In the genomic region with DNA sequence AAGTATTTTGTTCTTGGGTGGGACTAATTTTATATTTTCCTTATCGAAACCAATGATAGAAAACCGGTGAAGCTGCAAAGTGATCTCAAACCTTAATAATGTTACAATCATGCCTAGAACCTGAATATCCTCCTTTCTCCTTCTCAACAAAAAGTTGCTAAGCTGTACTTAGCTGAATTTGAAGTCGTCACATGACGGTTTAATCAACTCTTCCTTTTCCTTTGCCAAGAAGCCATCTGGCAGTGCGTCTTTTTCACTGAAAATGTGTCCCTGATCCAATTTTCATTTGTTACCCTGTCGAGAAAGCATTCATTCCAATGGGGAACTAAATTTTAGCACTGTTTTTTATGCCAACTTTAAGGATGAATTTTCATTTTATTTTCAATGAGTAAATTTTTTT, we compare ENCODE assay signal across 18 cellular contexts.
DNase-seq lines count a peak whose midpoint lies in the region; ATAC-seq, FAIRE-seq and TF ChIP-seq lines count a peak whose summit lies in the region.
"Had no signal": no experiment of that assay in that cellular context is flagged by ENCODE, and none has a peak within 500 bp of the region (broad histone marks: within the 10 kb centered on the region; RNA-seq: fewer than 3 reads in every experiment).

No MANE protein-coding gene starts in this region.

- intact Hi-C loops in activated T-helper 1 cell treated with anti-CD3 and anti-CD28 coated beads, Interleukin-12 subunit alpha, Interleukin-12 subunit beta, Interleukin-2, Interleukin-4 antibody, amounts not matched to agents 30 ng/mL and 10 ng/mL and 1 ng/mL, durations not matched to agents 14 hours and 24 hours and 36 hours (cut with micrococcal nuclease): no loop called here

- H3K9me3 ChIP-seq in A549: peaks cover 3% of the 10 kb centered on the region; the same call in 1 of the 3 replicates
- peaks cover 9% of the 10 kb centered on the region for H3K9me3 ChIP-seq in mesenchymal stem cell (ENCODE audit: control insufficient read depth, low read length)
- H3K9me3 ChIP-seq: SJCRH30 had no signal

- H4K8ac ChIP-seq in mesenchymal stem cell (ENCODE audit: low read length): no peak overlapping the region

- POLR2A ChIA-PET in A549 (lab: Yijun Ruan, JAX): no interaction called here

- no peaks in the 10 kb centered on the region for H3K4me1 Mint-ChIP-seq in activated T-helper 1 cell treated with anti-CD3 and anti-CD28 coated beads, Interleukin-12 subunit alpha, Interleukin-12 subunit beta, Interleukin-2, Interleukin-4 antibody, amounts not matched to agents 30 ng/mL and 10 ng/mL and 1 ng/mL, durations not matched to agents 14 hours and 24 hours and 36 hours (ENCODE audit: low read depth)

- no peaks in the 10 kb centered on the region for H3K27me3 Mint-ChIP-seq in activated T-helper 1 cell treated with anti-CD3 and anti-CD28 coated beads, Interleukin-12 subunit alpha, Interleukin-12 subunit beta, Interleukin-2, Interleukin-4 antibody, amounts not matched to agents 30 ng/mL and 10 ng/mL and 1 ng/mL, durations not matched to agents 14 hours and 24 hours and 36 hours (ENCODE audit: insufficient read depth)

- TF ChIP-seq RAD21 in A549 (conservative IDR thresholded peaks at IDR 0.05 in 1 of 2, IDR thresholded peaks at IDR 0.05 in 1 of 2): no peak

- no peak for TF ChIP-seq CTCF in A549 (IDR thresholded peaks at IDR 0.05)

- H3K4me2 ChIP-seq in A549 (0 out of 3 replicates have a peak overlapping the region, but pooled peaks have one; percentile 5), mesenchymal stem cell (ENCODE audit: low read length, poor library complexity, severe bottlenecking) (no peak overlapping the region)

- H3K9ac ChIP-seq in mesenchymal stem cell (ENCODE audit: low read length): peak overlapping the region; percentile 41

- no peak overlapping the region for H2BK5ac ChIP-seq in mesenchymal stem cell (ENCODE audit: low read depth, low read length, poor library complexity, severe bottlenecking)

- no peak for TF ChIP-seq POLR2A in A549 (IDR thresholded peaks at IDR 0.05; ENCODE audit: low read length)

- no peak for ATAC-seq in A549

- CTCF ChIA-PET in A549 (lab: Yijun Ruan, JAX): no interaction called here

- H3K4me3 ChIP-seq in A549 (no peak overlapping the region), mesenchymal stem cell (ENCODE audit: insufficient read depth in 1 of 2, low read depth in 1 of 2, low read length in 2 of 2) (peak overlapping the region in 1 of 2 experiments; percentile 27)
- H3K4me3 ChIP-seq: SJCRH30 had no signal

- no peak overlapping the region for H2BK15ac ChIP-seq in mesenchymal stem cell (ENCODE audit: low read depth, poor library complexity, severe bottlenecking)

- H4K91ac ChIP-seq in mesenchymal stem cell (ENCODE audit: low read length): no peak overlapping the region

- H3K4ac ChIP-seq in mesenchymal stem cell (ENCODE audit: low read depth in 1 of 2, low read length in 2 of 2): no peak overlapping the region

- no peaks in the 10 kb centered on the region for H3K36me3 Mint-ChIP-seq in activated T-helper 1 cell treated with anti-CD3 and anti-CD28 coated beads, Interleukin-12 subunit alpha, Interleukin-12 subunit beta, Interleukin-2, Interleukin-4 antibody, amounts not matched to agents 30 ng/mL and 10 ng/mL and 1 ng/mL, durations not matched to agents 14 hours and 24 hours and 36 hours (ENCODE audit: low read depth)

- H3K14ac ChIP-seq in mesenchymal stem cell (ENCODE audit: low read length in 2 of 2): no peak overlapping the region

- TF ChIP-seq EP300 in A549 (IDR thresholded peaks at IDR 0.05): no peak

- H3K9me3 Mint-ChIP-seq in activated T-helper 1 cell treated with anti-CD3 and anti-CD28 coated beads, Interleukin-12 subunit alpha, Interleukin-12 subunit beta, Interleukin-2, Interleukin-4 antibody, amounts not matched to agents 30 ng/mL and 10 ng/mL and 1 ng/mL, durations not matched to agents 14 hours and 24 hours and 36 hours: peaks cover 17% of the 10 kb centered on the region

- no peaks in the 10 kb centered on the region for H3K27me3 ChIP-seq in mesenchymal stem cell (ENCODE audit: control insufficient read depth in 1 of 2, insufficient read depth in 1 of 2, low read length in 2 of 2)
- H3K27me3 ChIP-seq: SJCRH30 had no signal

- H3K4me1 ChIP-seq in A549: peaks cover 13% of the 10 kb centered on the region
- no peaks in the 10 kb centered on the region for H3K4me1 ChIP-seq in mesenchymal stem cell (ENCODE audit: control insufficient read depth, insufficient read depth, low read depth, low read length)
- H3K4me1 ChIP-seq: SJCRH30 had no signal

- no peaks in the 10 kb centered on the region for H3K79me1 ChIP-seq in mesenchymal stem cell (replicated peaks; ENCODE audit: low read length, poor library complexity, severe bottlenecking)

- no peak overlapping the region for H2BK120ac ChIP-seq in mesenchymal stem cell (ENCODE audit: low read depth, low read length)

- FAIRE-seq in A549 (lab: Jason Lieb, UNC) (no peak), HTR-8/SVneo (lab: Jason Lieb, UNC) (no peak)
- FAIRE-seq: GM19239 had no signal

- H3K23ac ChIP-seq in mesenchymal stem cell (ENCODE audit: low read length in 2 of 2): no peak overlapping the region

- H2BK12ac ChIP-seq in mesenchymal stem cell (ENCODE audit: low read length in 2 of 2): no peak overlapping the region

- DNase-seq in A549 (ENCODE audit: low read depth in 1 of 2, low spot score in 1 of 2) (no peak), NCI-H446 (lab: John Stamatoyannopoulos, UW) (peak; percentile 14 to 54), cerebellar cortex (ENCODE audit: low spot score) (peak; percentile 4), mesenchymal stem cell (no peak), HTR-8/SVneo (ENCODE audit: insufficient read length, low spot score) (no peak)
- DNase-seq in activated naive CD4-positive, alpha-beta T cell treated with anti-CD3 and anti-CD28 coated beads, Interleukin-2, amount 50 U/mL, for 16 hours: no peak
- DNase-seq in activated CD4-positive, alpha-beta T cell treated with anti-CD3 and anti-CD28 coated beads for 48 hours: no peak
- no peak for DNase-seq in activated T-helper 1 cell treated with anti-CD3 and anti-CD28 coated beads, Interleukin-12 subunit alpha, Interleukin-12 subunit beta, Interleukin-2, Interleukin-4 antibody, amounts not matched to agents 30 ng/mL and 10 ng/mL and 1 ng/mL, durations not matched to agents 14 hours and 24 hours and 36 hours (ENCODE audit: low spot score)
- DNase-seq: ACHN, AML-193, COR-L47, H9, NCI-H1048, NCI-H1436 treated with DMSO at 0.1 percent for 48 hours, NCI-H2081, NCI-H526, SJCRH30 had no signal

- H2AK5ac ChIP-seq in mesenchymal stem cell (ENCODE audit: low read length, severe bottlenecking): no peak overlapping the region

- H3K4me3 Mint-ChIP-seq in activated T-helper 1 cell treated with anti-CD3 and anti-CD28 coated beads, Interleukin-12 subunit alpha, Interleukin-12 subunit beta, Interleukin-2, Interleukin-4 antibody, amounts not matched to agents 30 ng/mL and 10 ng/mL and 1 ng/mL, durations not matched to agents 14 hours and 24 hours and 36 hours: no peak overlapping the region
- H3K4me3 Mint-ChIP-seq: H9 had no signal

- no peak overlapping the region for H3K18ac ChIP-seq in mesenchymal stem cell (ENCODE audit: low read depth in 1 of 2, low read length in 2 of 2)

- 49% methylated on average over 6 of the region's 6 CpGs for WGBS in A549 (ENCODE audit: missing lambda C conversion rate)
- WGBS in mesenchymal stem cell: 90% methylated on average over 4 of the region's 6 CpGs

- no peaks in the 10 kb centered on the region for H3K36me3 ChIP-seq in mesenchymal stem cell (ENCODE audit: control insufficient read depth in 1 of 2, insufficient read depth in 2 of 2, low read depth in 1 of 2, low read length in 2 of 2)
- H3K36me3 ChIP-seq: SJCRH30 had no signal

- no peak overlapping the region for H3K27ac Mint-ChIP-seq in activated T-helper 1 cell treated with anti-CD3 and anti-CD28 coated beads, Interleukin-12 subunit alpha, Interleukin-12 subunit beta, Interleukin-2, Interleukin-4 antibody, amounts not matched to agents 30 ng/mL and 10 ng/mL and 1 ng/mL, durations not matched to agents 14 hours and 24 hours and 36 hours
- H3K27ac Mint-ChIP-seq: H9 had no signal

- H3K27ac ChIP-seq in A549 (no peak overlapping the region), mesenchymal stem cell (ENCODE audit: low read length, poor library complexity, severe bottlenecking) (no peak overlapping the region)
- H3K27ac ChIP-seq: SJCRH30 had no signal

- H2AFZ ChIP-seq in mesenchymal stem cell (ENCODE audit: low read depth, low read length): no peak overlapping the region

TF ChIP-seq in A549, 52 proteins besides CTCF, POLR2A, EP300 and RAD21:
- no peak for TF ChIP-seq FOSL2 (IDR thresholded peaks at IDR 0.05)
- no peak for TF ChIP-seq FOSL2 (CRISPR knock-in tag; IDR thresholded peaks at IDR 0.05)
- no peak for TF ChIP-seq KDM1A (IDR thresholded peaks at IDR 0.05; ENCODE audit: low read depth)
- TF ChIP-seq HOXB13 (CRISPR knock-in tag; IDR thresholded peaks at IDR 0.05; ENCODE audit: low read depth): no peak
- no peak for TF ChIP-seq ESRRA (IDR thresholded peaks at IDR 0.05; ENCODE audit: borderline replicate concordance, low read length)
- no peak for TF ChIP-seq EHF (CRISPR knock-in tag; IDR thresholded peaks at IDR 0.05)
- TF ChIP-seq ZC3H11A (IDR thresholded peaks at IDR 0.05): no peak
- no peak for TF ChIP-seq GATA3 (IDR thresholded peaks at IDR 0.05; ENCODE audit: borderline replicate concordance)
- TF ChIP-seq, protein P1, sequence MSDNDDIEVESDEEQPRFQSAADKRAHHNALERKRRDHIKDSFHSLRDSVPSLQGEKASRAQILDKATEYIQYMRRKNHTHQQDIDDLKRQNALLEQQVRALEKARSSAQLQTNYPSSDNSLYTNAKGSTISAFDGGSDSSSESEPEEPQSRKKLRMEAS (IDR thresholded peaks at IDR 0.05): no peak

Comparison
In these comparisons a context has a peak if more than half of its experiments do, and no peak if none do; other contexts are left out.
1. DNase-seq: peak in NCI-H446 (2 of 2) and cerebellar cortex (single experiment); none in A549 (0 of 2), mesenchymal stem cell (single experiment), activated naive CD4-positive, alpha-beta T cell treated with anti-CD3 and anti-CD28 coated beads, Interleukin-2, amount 50 U/mL, for 16 hours (single experiment), HTR-8/SVneo (single experiment), activated CD4-positive, alpha-beta T cell treated with anti-CD3 and anti-CD28 coated beads for 48 hours (single experiment) and activated T-helper 1 cell treated with anti-CD3 and anti-CD28 coated beads, Interleukin-12 subunit alpha, Interleukin-12 subunit beta, Interleukin-2, Interleukin-4 antibody, amounts not matched to agents 30 ng/mL and 10 ng/mL and 1 ng/mL, durations not matched to agents 14 hours and 24 hours and 36 hours (single experiment).